ENCODE assay signal across 22 cellular contexts in genomic region chr21:15625363-15625762, GRCh38.
DNase-seq lines count a peak whose midpoint lies in the region; ATAC-seq and TF ChIP-seq lines count a peak whose summit lies in the region.
"Had no signal": no experiment of that assay in that cellular context is flagged by ENCODE, and none has a peak within 500 bp of the region (broad histone marks: within the 10 kb centered on the region; RNA-seq: fewer than 3 reads in every experiment).

No MANE protein-coding gene starts in this region.

- no peak overlapping the region for H3K4me3 ChIP-seq in epithelial cell of esophagus (ENCODE audit: low read length)
- H3K4me3 ChIP-seq: GM23338, SJCRH30 had no signal

- H3K27ac Mint-ChIP-seq in activated naive CD4-positive, alpha-beta T cell treated with anti-CD3 and anti-CD28 coated beads, Interleukin-2, amount 10 ng/mL, durations not matched to agents 7 days and 5 days = peak overlapping the region; percentile 6
- H3K27ac Mint-ChIP-seq in nephron progenitor cell = peak overlapping the region; percentile 2
- H3K27ac Mint-ChIP-seq: B cell; CD8-positive, alpha-beta T cell; GM23338; H9; HFFc6 had no signal

- no peak for DNase-seq in activated naive CD4-positive, alpha-beta T cell treated with anti-CD3 and anti-CD28 coated beads, Interleukin-2, amount 10 ng/mL, durations not matched to agents 7 days and 5 days
- DNase-seq in activated naive CD4-positive, alpha-beta T cell treated with anti-CD3 and anti-CD28 coated beads, Interleukin-2, amount 50 U/mL, for 16 hours = no peak
- peak; percentile 57 for DNase-seq in epithelial cell of esophagus (ENCODE audit: low read depth)
- DNase-seq in nephron progenitor cell = no peak
- DNase-seq in ecto neural progenitor cell (ENCODE audit: low spot score) = no peak
- DNase-seq in NCI-H2171 treated with DMSO at 0.1 percent for 48 hours (lab: John Stamatoyannopoulos, UW) = no peak
- DNase-seq: Caco-2; CD8-positive, alpha-beta T cell; H9; HFFc6; NCI-H1048; NCI-H1417 treated with DMSO at 0.1 percent for 48 hours; NCI-H187; NCI-H2081 treated with DMSO at 0.1 percent for 48 hours; NCI-H2171; NCI-H524; NCI-H748 treated with DMSO at 0.1 percent for 48 hours; SJCRH30 had no signal

- no peaks in the 10 kb centered on the region for H3K36me3 Mint-ChIP-seq in activated naive CD4-positive, alpha-beta T cell treated with anti-CD3 and anti-CD28 coated beads, Interleukin-2, amount 10 ng/mL, durations not matched to agents 7 days and 5 days
- H3K36me3 Mint-ChIP-seq in nephron progenitor cell (ENCODE audit: low read depth) = no peaks in the 10 kb centered on the region
- H3K36me3 Mint-ChIP-seq: CD8-positive, alpha-beta T cell had no signal

- no peak overlapping the region for H3K4me3 Mint-ChIP-seq in activated naive CD4-positive, alpha-beta T cell treated with anti-CD3 and anti-CD28 coated beads, Interleukin-2, amount 10 ng/mL, durations not matched to agents 7 days and 5 days
- no peak overlapping the region for H3K4me3 Mint-ChIP-seq in nephron progenitor cell
- H3K4me3 Mint-ChIP-seq: B cell; CD8-positive, alpha-beta T cell; GM23338; H9; HFFc6 had no signal

- H3K27me3 Mint-ChIP-seq in activated naive CD4-positive, alpha-beta T cell treated with anti-CD3 and anti-CD28 coated beads, Interleukin-2, amount 10 ng/mL, durations not matched to agents 7 days and 5 days = no peaks in the 10 kb centered on the region
- H3K27me3 Mint-ChIP-seq in nephron progenitor cell (ENCODE audit: low read depth, poor library complexity) = no peaks in the 10 kb centered on the region

- H3K4me1 Mint-ChIP-seq in activated naive CD4-positive, alpha-beta T cell treated with anti-CD3 and anti-CD28 coated beads, Interleukin-2, amount 10 ng/mL, durations not matched to agents 7 days and 5 days = no peaks in the 10 kb centered on the region
- H3K4me1 Mint-ChIP-seq in nephron progenitor cell = peaks cover 15% of the 10 kb centered on the region
- H3K4me1 Mint-ChIP-seq: B cell had no signal

- no peak for TF ChIP-seq CTCF in epithelial cell of esophagus (IDR thresholded peaks at IDR 0.05; ENCODE audit: insufficient read depth, low read depth, low read length, missing control alignments)
- no peak for TF ChIP-seq CTCF in nephron progenitor cell (IDR thresholded peaks at IDR 0.05)

- no peaks in the 10 kb centered on the region for H3K9me3 Mint-ChIP-seq in activated naive CD4-positive, alpha-beta T cell treated with anti-CD3 and anti-CD28 coated beads, Interleukin-2, amount 10 ng/mL, durations not matched to agents 7 days and 5 days
- no peaks in the 10 kb centered on the region for H3K9me3 Mint-ChIP-seq in nephron progenitor cell
- H3K9me3 Mint-ChIP-seq: CD8-positive, alpha-beta T cell; GM23338; H9; HFFc6 had no signal

- CTCF ChIA-PET in activated naive CD4-positive, alpha-beta T cell treated with anti-CD3 and anti-CD28 coated beads, Interleukin-2, amount 10 ng/mL, durations not matched to agents 7 days and 5 days (lab: Charles Lee) = no interaction called here

- ATAC-seq in GM21723 (IDR thresholded peaks at IDR 0.05; ENCODE audit: unreplicated experiment) = no peak
- ATAC-seq: CD8-positive, alpha-beta T cell; GM23338; Right ventricle myocardium inferior had no signal
